In genomic region chr9:133476036-133476435, GRCh38 we compare ENCODE assay signal across 18 cellular contexts. TPM values are rescaled to one million over a fixed set of nuclear protein-coding genes. Genes with fewer than 3 reads are reported as not detected.
DNase-seq lines count a peak whose midpoint lies in the region; ATAC-seq and TF ChIP-seq lines count a peak whose summit lies in the region.
"Had no signal": no experiment of that assay in that cellular context is flagged by ENCODE, and none has a peak within 500 bp of the region (broad histone marks: within the 10 kb centered on the region; RNA-seq: fewer than 3 reads in every experiment).

No MANE protein-coding gene starts in this region.

- H2BK15ac ChIP-seq in mesenchymal stem cell (ENCODE audit: low read depth, poor library complexity, severe bottlenecking), result no peak overlapping the region

- DNase-seq in WTC11 (ENCODE audit: low spot score), result no peak
- no peak for DNase-seq in mesenchymal stem cell
- DNase-seq in activated CD4-positive, alpha-beta T cell treated with anti-CD3 and anti-CD28 coated beads, Interleukin-2, amount 10 ng/mL, durations not matched to agents 7 days and 5 days, result no peak
- no peak for DNase-seq in NCI-H1417 treated with DMSO at 0.1 percent for 48 hours (lab: John Stamatoyannopoulos, UW)
- no peak for DNase-seq in COR-L47 (lab: John Stamatoyannopoulos, UW)
- DNase-seq in endodermal cell, result no peak
- DNase-seq: CD4-positive, alpha-beta T cell; DMS153; GOT3; NCI-H1105; NCI-H187 treated with DMSO at 0.1 percent for 48 hours; NCI-H2227 treated with DMSO at 0.1 percent for 48 hours; NCI-H524; NCI-H82; SHP77 treated with DMSO at 0.1 percent for 48 hours had no signal

- H3K27ac Mint-ChIP-seq in WTC11 (peak overlapping the region; percentile 23; the same call in 1 of the 2 replicates), endodermal cell (no peak overlapping the region)
- no peak overlapping the region for H3K27ac Mint-ChIP-seq in activated CD4-positive, alpha-beta T cell treated with anti-CD3 and anti-CD28 coated beads, Interleukin-2, amount 10 ng/mL, durations not matched to agents 7 days and 5 days
- H3K27ac Mint-ChIP-seq: CD4-positive, alpha-beta T cell had no signal

- no peak overlapping the region for H3K18ac ChIP-seq in mesenchymal stem cell (ENCODE audit: low read depth in 1 of 2, low read length in 2 of 2)

- no peak overlapping the region for H2AFZ ChIP-seq in mesenchymal stem cell (ENCODE audit: low read depth, low read length)

- no peaks in the 10 kb centered on the region for H3K4me1 ChIP-seq in HEK293 (ENCODE audit: control insufficient read depth, insufficient read depth, low read length)
- peaks cover 31% of the 10 kb centered on the region for H3K4me1 ChIP-seq in mesenchymal stem cell (ENCODE audit: control insufficient read depth, insufficient read depth, low read depth, low read length)
- H3K4me1 ChIP-seq in endodermal cell (ENCODE audit: control insufficient read depth, insufficient read depth, low read length), result peaks cover 9% of the 10 kb centered on the region

- WGBS in mesenchymal stem cell, result 97% methylated on average over 13 of the region's 14 CpGs
- 93 to 95% methylated on average over 11 to 14 of the region's 14 CpGs for WGBS in endodermal cell (ENCODE audit: insufficient coverage in 1 of 2, insufficient read length in 1 of 2), 2 experiments

- H3K4me1 Mint-ChIP-seq in WTC11 (peaks cover 13% of the 10 kb centered on the region), endodermal cell (peaks cover 3% of the 10 kb centered on the region)
- H3K4me1 Mint-ChIP-seq in activated CD4-positive, alpha-beta T cell treated with anti-CD3 and anti-CD28 coated beads, Interleukin-2, amount 10 ng/mL, durations not matched to agents 7 days and 5 days, result peaks cover 13% of the 10 kb centered on the region

- H2BK120ac ChIP-seq in mesenchymal stem cell (ENCODE audit: low read depth, low read length), result no peak overlapping the region

- H4K91ac ChIP-seq in mesenchymal stem cell (ENCODE audit: low read length), result peak overlapping the region; percentile 28

- H3K27ac ChIP-seq in HEK293 (ENCODE audit: extremely low read depth, low read depth, low read length) (no peak overlapping the region), mesenchymal stem cell (ENCODE audit: low read length, poor library complexity, severe bottlenecking) (no peak overlapping the region), endodermal cell (ENCODE audit: low read depth, low read length) (no peak overlapping the region)

- H3K4me3 ChIP-seq in HEK293 (ENCODE audit: low read depth, low read length) (no peak overlapping the region), mesenchymal stem cell (ENCODE audit: insufficient read depth in 1 of 2, low read depth in 1 of 2, low read length in 2 of 2) (no peak overlapping the region), endodermal cell (ENCODE audit: low read length) (no peak overlapping the region)

- H2BK12ac ChIP-seq in mesenchymal stem cell (ENCODE audit: low read length in 2 of 2), result no peak overlapping the region

- H3K27me3 Mint-ChIP-seq in WTC11 (ENCODE audit: low read depth) (peaks cover 3% of the 10 kb centered on the region; the same call in 1 of the 2 replicates), endodermal cell (ENCODE audit: insufficient read depth) (peaks cover 8% of the 10 kb centered on the region)
- peaks cover 2% of the 10 kb centered on the region for H3K27me3 Mint-ChIP-seq in activated CD4-positive, alpha-beta T cell treated with anti-CD3 and anti-CD28 coated beads, Interleukin-2, amount 10 ng/mL, durations not matched to agents 7 days and 5 days
- H3K27me3 Mint-ChIP-seq: CD4-positive, alpha-beta T cell had no signal

- H3K9me3 Mint-ChIP-seq in WTC11 (no peaks in the 10 kb centered on the region), endodermal cell (no peaks in the 10 kb centered on the region)
- no peaks in the 10 kb centered on the region for H3K9me3 Mint-ChIP-seq in activated CD4-positive, alpha-beta T cell treated with anti-CD3 and anti-CD28 coated beads, Interleukin-2, amount 10 ng/mL, durations not matched to agents 7 days and 5 days
- H3K9me3 Mint-ChIP-seq: CD4-positive, alpha-beta T cell had no signal

- H2BK5ac ChIP-seq in mesenchymal stem cell (ENCODE audit: low read depth, low read length, poor library complexity, severe bottlenecking), result no peak overlapping the region

- POLR2A ChIA-PET in HEK293 (lab: Yijun Ruan, JAX) (interaction anchor here (1.6 kb wide), 1 partner anchor 17 kb away, joined by 10 read pairs; the partner anchor contains the start of gene CACFD1), WTC11 (lab: Charles Lee) (no interaction called here)
- POLR2A ChIA-PET in activated CD4-positive, alpha-beta T cell treated with anti-CD3 and anti-CD28 coated beads, Interleukin-2, amount 10 ng/mL, durations not matched to agents 7 days and 5 days (lab: Charles Lee), result interaction anchor here (0.8 kb wide), 1 partner anchor 51 kb away, joined by 3 read pairs; no protein-coding TSS in a partner anchor

- no peak overlapping the region for H3K14ac ChIP-seq in mesenchymal stem cell (ENCODE audit: low read length in 2 of 2)

- no peaks in the 10 kb centered on the region for H3K27me3 ChIP-seq in mesenchymal stem cell (ENCODE audit: control insufficient read depth in 1 of 2, insufficient read depth in 1 of 2, low read length in 2 of 2)
- H3K27me3 ChIP-seq in endodermal cell (ENCODE audit: control insufficient read depth, insufficient read depth, low read length, poor library complexity, severe bottlenecking), result peaks cover 9% of the 10 kb centered on the region

- ATAC-seq in WTC11, result no peak
- ATAC-seq: SK-N-SH treated with all-trans-retinoic acid at 6 μM for 48 hours had no signal

- H4K8ac ChIP-seq in mesenchymal stem cell (ENCODE audit: low read length), result no peak overlapping the region

- H3K4me2 ChIP-seq in mesenchymal stem cell (ENCODE audit: low read length, poor library complexity, severe bottlenecking), result no peak overlapping the region

- H3K36me3 Mint-ChIP-seq in WTC11 (peaks cover 3% of the 10 kb centered on the region; the same call in 1 of the 2 replicates), endodermal cell (ENCODE audit: low read depth) (peaks cover 10% of the 10 kb centered on the region)
- no peaks in the 10 kb centered on the region for H3K36me3 Mint-ChIP-seq in activated CD4-positive, alpha-beta T cell treated with anti-CD3 and anti-CD28 coated beads, Interleukin-2, amount 10 ng/mL, durations not matched to agents 7 days and 5 days (ENCODE audit: low read depth)

- H3K4me3 Mint-ChIP-seq in WTC11, result no peak overlapping the region
- H3K4me3 Mint-ChIP-seq in activated CD4-positive, alpha-beta T cell treated with anti-CD3 and anti-CD28 coated beads, Interleukin-2, amount 10 ng/mL, durations not matched to agents 7 days and 5 days, result no peak overlapping the region
- H3K4me3 Mint-ChIP-seq in endodermal cell, result no peak overlapping the region
- H3K4me3 Mint-ChIP-seq: CD4-positive, alpha-beta T cell had no signal

- no peak overlapping the region for H3K23ac ChIP-seq in mesenchymal stem cell (ENCODE audit: low read length in 2 of 2)

- no peak overlapping the region for H3K4ac ChIP-seq in mesenchymal stem cell (ENCODE audit: low read depth in 1 of 2, low read length in 2 of 2)

- CTCF ChIA-PET in HEK293 (lab: Yijun Ruan, JAX), result interaction anchor here (3.4 kb wide), 1 partner anchor 11 kb away, joined by 15 read pairs; no protein-coding TSS in a partner anchor
- CTCF ChIA-PET in WTC11 (lab: Charles Lee), result no interaction called here
- CTCF ChIA-PET in activated CD4-positive, alpha-beta T cell treated with anti-CD3 and anti-CD28 coated beads, Interleukin-2, amount 10 ng/mL, durations not matched to agents 7 days and 5 days (lab: Charles Lee), result no interaction called here

- no peak for TF ChIP-seq CTCF in HEK293 (tag by site-specific recombination; IDR thresholded peaks at IDR 0.05)
- TF ChIP-seq CTCF in WTC11 (IDR thresholded peaks at IDR 0.05), result no peak
- TF ChIP-seq CTCF in endodermal cell (conservative IDR thresholded peaks at IDR 0.05), result no peak

- H3K9me3 ChIP-seq in HEK293 (ENCODE audit: control insufficient read depth, insufficient read depth, low read depth, low read length), result no peaks in the 10 kb centered on the region
- no peaks in the 10 kb centered on the region for H3K9me3 ChIP-seq in mesenchymal stem cell (ENCODE audit: control insufficient read depth, low read length)
- H3K9me3 ChIP-seq in endodermal cell (ENCODE audit: control insufficient read depth, low read length), result no peaks in the 10 kb centered on the region

- peaks cover 31% of the 10 kb centered on the region for H3K79me1 ChIP-seq in mesenchymal stem cell (replicated peaks; ENCODE audit: low read length, poor library complexity, severe bottlenecking)

- H3K36me3 ChIP-seq in HEK293 (ENCODE audit: control insufficient read depth in 2 of 2, insufficient read depth in 1 of 2, low read length in 2 of 2) (peaks cover 0 to 46% of the 10 kb centered on the region in 2 experiments; a peak in 1 of 3 replicates), mesenchymal stem cell (ENCODE audit: control insufficient read depth in 1 of 2, insufficient read depth in 2 of 2, low read depth in 1 of 2, low read length in 2 of 2) (peaks cover 53 to 59% of the 10 kb centered on the region in 2 experiments), endodermal cell (ENCODE audit: control insufficient read depth, insufficient read depth, low read length) (peaks cover 6% of the 10 kb centered on the region)

- no peak overlapping the region for H2AK5ac ChIP-seq in mesenchymal stem cell (ENCODE audit: low read length, severe bottlenecking)

- H3K9ac ChIP-seq in mesenchymal stem cell (ENCODE audit: low read length) (no peak overlapping the region), endodermal cell (ENCODE audit: extremely low read depth, low read length, poor library complexity, severe bottlenecking) (no peak overlapping the region)

RNA-seq across cellular contexts. Expression of gene SLC2A6, which starts 2.9 kb away (rescaled TPM):
- total RNA-seq in WTC11 (2021) (13.4 to 16.6 TPM (median 14.2 TPM) in 3 replicates), endodermal cell (10 to 100 TPM; 11.6 to 17.7 TPM)
- 29.4 TPM for polyA plus RNA-seq in mesenchymal stem cell (2013, experiment 1 of 2)
- 28.2 TPM for polyA plus RNA-seq in mesenchymal stem cell (2013, experiment 2 of 2)
- total RNA-seq in activated CD4-positive, alpha-beta T cell treated with anti-CD3 and anti-CD28 coated beads, Interleukin-2, amount 10 ng/mL, durations not matched to agents 7 days and 5 days, result 1 to 10 TPM; 1.6 to 2.0 TPM
- 10.7 TPM for polyA plus RNA-seq in endodermal cell (2013, experiment 1 of 2)
- 10.5 TPM for polyA plus RNA-seq in endodermal cell (2013, experiment 2 of 2)

RNA-seq across cellular contexts. Expression of gene CACFD1, which starts 16.3 kb away (rescaled TPM):
- total RNA-seq in WTC11 (2021), result 22.5 to 38.7 TPM (median 29.5 TPM) in 3 replicates
- polyA plus RNA-seq in mesenchymal stem cell (2013, experiment 1 of 2), result 6.9 TPM
- polyA plus RNA-seq in mesenchymal stem cell (2013, experiment 2 of 2), result 6.9 TPM
- total RNA-seq in activated CD4-positive, alpha-beta T cell treated with anti-CD3 and anti-CD28 coated beads, Interleukin-2, amount 10 ng/mL, durations not matched to agents 7 days and 5 days, result 1 to 10 TPM in 1 of 2 experiments, under 1 TPM in 1; 0.75 to 1.3 TPM
- total RNA-seq in endodermal cell, result 10 to 100 TPM; 30.6 to 35.0 TPM
- polyA plus RNA-seq in endodermal cell (2013, experiment 1 of 2), result 26.8 TPM
- 26.0 TPM for polyA plus RNA-seq in endodermal cell (2013, experiment 2 of 2)

RNA-seq across cellular contexts. Expression of gene MYMK, which starts 48.7 kb away (rescaled TPM):
- total RNA-seq in WTC11 (2021) (0.34 TPM in 1 of 3 replicates, not detected in the others), endodermal cell (not detected)
- not detected for polyA plus RNA-seq in mesenchymal stem cell (2013, experiment 1 of 2)
- not detected for polyA plus RNA-seq in mesenchymal stem cell (2013, experiment 2 of 2)
- total RNA-seq in activated CD4-positive, alpha-beta T cell treated with anti-CD3 and anti-CD28 coated beads, Interleukin-2, amount 10 ng/mL, durations not matched to agents 7 days and 5 days, result not detected
- polyA plus RNA-seq in endodermal cell (2013, experiment 1 of 2), result not detected
- 0.50 TPM for polyA plus RNA-seq in endodermal cell (2013, experiment 2 of 2)
- total RNA-seq: CD4-positive, alpha-beta T cell; RPMI7951 had no signal

RNA-seq across cellular contexts. Expression of gene ADAMTS13, which starts 53.9 kb away (rescaled TPM):
- 12.0 to 16.4 TPM (median 15.9 TPM) in 3 replicates for total RNA-seq in WTC11 (2021)
- polyA plus RNA-seq in mesenchymal stem cell (2013, experiment 1 of 2), result 4.5 TPM
- 3.9 TPM for polyA plus RNA-seq in mesenchymal stem cell (2013, experiment 2 of 2)
- total RNA-seq in activated CD4-positive, alpha-beta T cell treated with anti-CD3 and anti-CD28 coated beads, Interleukin-2, amount 10 ng/mL, durations not matched to agents 7 days and 5 days, result 1 to 10 TPM; 2.3 to 3.0 TPM
- 10 to 100 TPM; 13.5 to 21.7 TPM for total RNA-seq in endodermal cell
- polyA plus RNA-seq in endodermal cell (2013, experiment 1 of 2), result 9.7 TPM
- polyA plus RNA-seq in endodermal cell (2013, experiment 2 of 2), result 7.6 TPM
- total RNA-seq: RPMI7951 had no signal

RNA-seq across cellular contexts. Expression of gene REXO4, which starts 58.2 kb away (rescaled TPM):
- total RNA-seq in WTC11 (2021) (33.0 to 38.6 TPM (median 36.3 TPM) in 3 replicates), endodermal cell (10 to 100 TPM; 30.2 to 36.5 TPM)
- 21.3 TPM for polyA plus RNA-seq in mesenchymal stem cell (2013, experiment 1 of 2)
- 21.1 TPM for polyA plus RNA-seq in mesenchymal stem cell (2013, experiment 2 of 2)
- 10 to 100 TPM; 21.2 to 24.1 TPM for total RNA-seq in activated CD4-positive, alpha-beta T cell treated with anti-CD3 and anti-CD28 coated beads, Interleukin-2, amount 10 ng/mL, durations not matched to agents 7 days and 5 days
- 23.1 TPM for polyA plus RNA-seq in endodermal cell (2013, experiment 1 of 2)
- 20.9 TPM for polyA plus RNA-seq in endodermal cell (2013, experiment 2 of 2)

Comparison
In these comparisons a context has a peak if more than half of its experiments do, and no peak if none do; other contexts are left out.
1. RNA of gene CACFD1, which starts 16.3 kb away (total RNA-seq): 30.6 to 35.0 TPM in endodermal cell and 22.5 to 38.7 TPM in WTC11; 0.75 to 1.3 TPM in activated CD4-positive, alpha-beta T cell treated with anti-CD3 and anti-CD28 coated beads, Interleukin-2, amount 10 ng/mL, durations not matched to agents 7 days and 5 days; every median in the first group is over 10 times any median in the second.